In the genomic region with DNA sequence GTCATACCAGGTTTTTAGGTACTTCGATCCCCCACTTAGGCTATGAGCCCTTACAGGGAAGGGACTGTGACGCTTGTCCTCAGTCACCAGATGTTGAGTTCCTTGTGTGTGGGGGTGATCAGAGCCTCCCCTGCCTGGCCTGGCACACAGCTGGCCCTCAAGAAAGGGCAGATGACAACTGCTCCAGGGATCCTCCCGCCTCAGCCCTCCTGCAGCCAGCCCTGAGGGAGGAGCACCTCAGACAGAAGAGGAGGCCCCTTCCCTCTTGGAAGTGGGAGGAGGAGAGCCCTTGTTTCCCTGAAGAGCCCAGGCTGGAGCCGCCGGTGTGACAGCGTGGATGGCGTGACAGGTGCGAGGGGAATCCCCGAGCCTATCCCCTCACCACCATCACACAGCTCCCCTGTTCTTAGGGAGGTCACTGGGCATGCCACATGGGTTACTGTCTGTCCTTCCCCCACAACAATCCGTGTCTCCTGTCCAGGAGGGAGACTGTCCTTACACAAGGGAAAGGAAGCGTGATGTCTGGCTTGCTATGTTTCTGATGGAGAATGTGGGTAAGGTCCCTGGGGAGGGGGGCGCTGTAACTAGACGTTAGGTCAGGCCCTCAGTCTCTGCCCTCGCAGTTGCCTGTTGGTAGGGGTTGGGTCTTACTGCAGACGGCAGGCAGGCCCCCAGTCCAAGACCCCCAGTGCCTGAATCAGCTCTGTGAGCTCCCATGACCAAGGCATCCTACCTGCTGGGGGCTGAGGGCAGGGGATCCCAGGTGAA, we compare ENCODE assay signal across 10 cellular contexts. TPM values are rescaled to one million over a fixed set of nuclear protein-coding genes. Genes with fewer than 3 reads are reported as not detected.
DNase-seq lines count a peak whose midpoint lies in the region; ATAC-seq and TF ChIP-seq lines count a peak whose summit lies in the region.
"Had no signal": no experiment of that assay in that cellular context is flagged by ENCODE, and none has a peak within 500 bp of the region (broad histone marks: within the 10 kb centered on the region; RNA-seq: fewer than 3 reads in every experiment).

No MANE protein-coding gene starts in this region.

- H3K36me3 ChIP-seq in mucosa of descending colon (ENCODE audit: low read depth) (no peaks in the 10 kb centered on the region), tibial artery (peaks cover 4 to 46% (median 37%) of the 10 kb centered on the region in 3 donors)

- H3K4me1 ChIP-seq in mucosa of descending colon (ENCODE audit: low read depth) (peaks cover 3% of the 10 kb centered on the region), tibial artery (peaks cover 0 to 25% (median 18%) of the 10 kb centered on the region in 4 donors)
- H3K4me1 ChIP-seq: BE2C had no signal

- peak overlapping the region; percentile 71 to 76 for H3K27ac ChIP-seq in tibial artery

- POLR2A ChIA-PET in activated CD8-positive, alpha-beta T cell treated with anti-CD3 and anti-CD28 coated beads, Interleukin-2, amount 10 ng/mL, durations not matched to agents 7 days and 5 days (lab: Charles Lee) = interaction anchor here (1.2 to 1.7 kb wide), 2 partner anchors 17 to 96 kb away, joined by 4 to 8 read pairs; no protein-coding TSS in a partner anchor

- no peak for DNase-seq in activated T-cell treated with anti-CD3 and anti-CD28 coated beads, Interleukin-2, amount 50 U/mL, for 24 hours
- DNase-seq in activated T-cell treated with anti-CD3 and anti-CD28 coated beads, Interleukin-2, amount 50 U/mL, for 48 hours = no peak
- no peak for DNase-seq in activated CD8-positive, alpha-beta T cell treated with anti-CD3 and anti-CD28 coated beads, Interleukin-2, amount 10 ng/mL, durations not matched to agents 7 days and 5 days
- DNase-seq in mucosa of descending colon (peak in 2 of 3 donors; percentile 30 to 44), tibial artery (peak in 1 of 2 donors; percentile 76), NCI-H446 treated with DMSO at 0.1 percent for 48 hours (lab: John Stamatoyannopoulos, UW) (no peak), EL (no peak)
- DNase-seq: BE2C, mammary epithelial cell had no signal

- H3K4me1 Mint-ChIP-seq in activated T-cell treated with anti-CD3 and anti-CD28 coated beads, Interleukin-2, amount 50 U/mL, for 24 hours (ENCODE audit: low read depth) = peaks cover 34% of the 10 kb centered on the region
- H3K4me1 Mint-ChIP-seq in activated CD8-positive, alpha-beta T cell treated with anti-CD3 and anti-CD28 coated beads, Interleukin-2, amount 10 ng/mL, durations not matched to agents 7 days and 5 days (ENCODE audit: low read depth) = peaks cover 44% of the 10 kb centered on the region

- intact Hi-C loops in mucosa of descending colon (cut with DNase I, micrococcal nuclease) (no loop called here), tibial artery (cut with DNase I; ENCODE audit: low total_unique reads) (no loop called here)

- H3K4me3 Mint-ChIP-seq in activated T-cell treated with anti-CD3 and anti-CD28 coated beads, Interleukin-2, amount 50 U/mL, for 24 hours = peak overlapping the region; percentile 43
- peak overlapping the region; percentile 68 for H3K4me3 Mint-ChIP-seq in activated CD8-positive, alpha-beta T cell treated with anti-CD3 and anti-CD28 coated beads, Interleukin-2, amount 10 ng/mL, durations not matched to agents 7 days and 5 days

- H3K27me3 Mint-ChIP-seq in activated T-cell treated with anti-CD3 and anti-CD28 coated beads, Interleukin-2, amount 50 U/mL, for 24 hours = no peaks in the 10 kb centered on the region
- no peaks in the 10 kb centered on the region for H3K27me3 Mint-ChIP-seq in activated CD8-positive, alpha-beta T cell treated with anti-CD3 and anti-CD28 coated beads, Interleukin-2, amount 10 ng/mL, durations not matched to agents 7 days and 5 days (ENCODE audit: low read depth)

- no peaks in the 10 kb centered on the region for H3K9me3 Mint-ChIP-seq in activated T-cell treated with anti-CD3 and anti-CD28 coated beads, Interleukin-2, amount 50 U/mL, for 24 hours
- no peaks in the 10 kb centered on the region for H3K9me3 Mint-ChIP-seq in activated CD8-positive, alpha-beta T cell treated with anti-CD3 and anti-CD28 coated beads, Interleukin-2, amount 10 ng/mL, durations not matched to agents 7 days and 5 days (ENCODE audit: insufficient read depth)

- no peak for ATAC-seq in activated CD8-positive, alpha-beta T cell treated with anti-CD3 and anti-CD28 coated beads, Interleukin-2, amount 10 ng/mL, durations not matched to agents 7 days and 5 days
- no peak for ATAC-seq in mucosa of descending colon
- no peak for ATAC-seq in HG02678 (IDR thresholded peaks at IDR 0.05; ENCODE audit: unreplicated experiment)

- CTCF ChIA-PET in activated CD8-positive, alpha-beta T cell treated with anti-CD3 and anti-CD28 coated beads, Interleukin-2, amount 10 ng/mL, durations not matched to agents 7 days and 5 days (lab: Charles Lee) = interaction anchor here (3.2 kb wide), 1 partner anchor 11 kb away, joined by 45 read pairs; no protein-coding TSS in a partner anchor

- H3K4me3 ChIP-seq in mucosa of descending colon = no peak overlapping the region
- H3K4me3 ChIP-seq in tibial artery = peak overlapping the region; percentile 39 to 55

- no peaks in the 10 kb centered on the region for H3K27me3 ChIP-seq in tibial artery
- H3K27me3 ChIP-seq: BE2C had no signal

- peaks cover 78% of the 10 kb centered on the region for H3K36me3 Mint-ChIP-seq in activated T-cell treated with anti-CD3 and anti-CD28 coated beads, Interleukin-2, amount 50 U/mL, for 24 hours (ENCODE audit: low read depth)
- peaks cover 45% of the 10 kb centered on the region for H3K36me3 Mint-ChIP-seq in activated CD8-positive, alpha-beta T cell treated with anti-CD3 and anti-CD28 coated beads, Interleukin-2, amount 10 ng/mL, durations not matched to agents 7 days and 5 days (ENCODE audit: low read depth)

- no peak for TF ChIP-seq CTCF in mucosa of descending colon (IDR thresholded peaks at IDR 0.05)
- no peak for TF ChIP-seq CTCF in tibial artery (IDR thresholded peaks at IDR 0.05)

- H3K27ac Mint-ChIP-seq in activated T-cell treated with anti-CD3 and anti-CD28 coated beads, Interleukin-2, amount 50 U/mL, for 24 hours = peak overlapping the region; percentile 81
- H3K27ac Mint-ChIP-seq in activated CD8-positive, alpha-beta T cell treated with anti-CD3 and anti-CD28 coated beads, Interleukin-2, amount 10 ng/mL, durations not matched to agents 7 days and 5 days = peak overlapping the region; percentile 96

- H3K9me3 ChIP-seq in mucosa of descending colon (no peaks in the 10 kb centered on the region), tibial artery (no peaks in the 10 kb centered on the region)
- H3K9me3 ChIP-seq: BE2C had no signal

RNA-seq across cellular contexts. Expression of a gene that starts 31.5 kb away (rescaled TPM):
- 10 to 100 TPM; 38.7 to 41.0 TPM for total RNA-seq in activated CD8-positive, alpha-beta T cell treated with anti-CD3 and anti-CD28 coated beads, Interleukin-2, amount 10 ng/mL, durations not matched to agents 7 days and 5 days
- 100 to 1,000 TPM in 2 of 3 donors, 10 to 100 TPM in 1; 83.6 to 194 (median 132) TPM for total RNA-seq in mucosa of descending colon

RNA-seq across cellular contexts. Expression of a gene that starts 55.1 kb away (rescaled TPM):
- 10 to 100 TPM; 32.2 to 32.7 TPM for total RNA-seq in activated CD8-positive, alpha-beta T cell treated with anti-CD3 and anti-CD28 coated beads, Interleukin-2, amount 10 ng/mL, durations not matched to agents 7 days and 5 days
- 10 to 100 TPM; 44.0 to 57.1 (median 47.3) TPM for total RNA-seq in mucosa of descending colon

Comparison
In these comparisons a context has a peak if more than half of its experiments do, and no peak if none do; other contexts are left out.
1. DNase-seq: peak in mucosa of descending colon (2 of 3); none in activated T-cell treated with anti-CD3 and anti-CD28 coated beads, Interleukin-2, amount 50 U/mL, for 24 hours (single experiment), activated T-cell treated with anti-CD3 and anti-CD28 coated beads, Interleukin-2, amount 50 U/mL, for 48 hours (0 of 2), activated CD8-positive, alpha-beta T cell treated with anti-CD3 and anti-CD28 coated beads, Interleukin-2, amount 10 ng/mL, durations not matched to agents 7 days and 5 days (single experiment), NCI-H446 treated with DMSO at 0.1 percent for 48 hours (single experiment) and EL (single experiment).